28 cellular contexts compared by ENCODE assay signal in genomic region chr4:70676554-70677090, GRCh38. TPM values are rescaled to one million over a fixed set of nuclear protein-coding genes. Genes with fewer than 3 reads are reported as not detected.
DNase-seq lines count a peak whose midpoint lies in the region; ATAC-seq and TF ChIP-seq lines count a peak whose summit lies in the region.
"Had no signal": no experiment of that assay in that cellular context is flagged by ENCODE, and none has a peak within 500 bp of the region (broad histone marks: within the 10 kb centered on the region; RNA-seq: fewer than 3 reads in every experiment).

No MANE protein-coding gene starts in this region.

- H3K27ac Mint-ChIP-seq in CD8-positive, alpha-beta T cell, result peak overlapping the region; percentile 52
- H3K27ac Mint-ChIP-seq: brain, endodermal cell, nephron progenitor cell had no signal

- peaks cover 32% of the 10 kb centered on the region; the same call in 1 of the 2 replicates for H3F3A ChIP-seq in SU-DHL-6 (ENCODE audit: insufficient read depth)

- peak overlapping the region; percentile 83 for H3K4me2 ChIP-seq in SU-DHL-6 (ENCODE audit: low read depth, low read length, poor library complexity, severe bottlenecking)

- no peaks in the 10 kb centered on the region for H3K4me1 ChIP-seq in ACC112 (ENCODE audit: control insufficient read depth, insufficient read depth, low read length, unreplicated experiment)
- peaks cover 29% of the 10 kb centered on the region for H3K4me1 ChIP-seq in CD8-positive, alpha-beta T cell (ENCODE audit: insufficient read depth, low read length)
- H3K4me1 ChIP-seq: thyroid gland, uterus had no signal

- peaks cover 21% of the 10 kb centered on the region for H3K4me1 Mint-ChIP-seq in CD8-positive, alpha-beta T cell (ENCODE audit: low read depth)
- H3K4me1 Mint-ChIP-seq: brain, endodermal cell, nephron progenitor cell had no signal

- no peaks in the 10 kb centered on the region for H3K9me2 ChIP-seq in SU-DHL-6 (replicated peaks; ENCODE audit: insufficient read depth, low read length)

- no peaks in the 10 kb centered on the region for H3K36me3 ChIP-seq in ACC112 (ENCODE audit: insufficient read depth, low read length)
- H3K36me3 ChIP-seq in CD8-positive, alpha-beta T cell (ENCODE audit: insufficient read depth, low read length), result no peaks in the 10 kb centered on the region
- H3K36me3 ChIP-seq in SU-DHL-6 (ENCODE audit: low read length), result no peaks in the 10 kb centered on the region
- H3K36me3 ChIP-seq: thyroid gland, uterus had no signal

- no peak for DNase-seq in CD8-positive, alpha-beta T cell
- DNase-seq in Jurkat, Clone E6-1 (ENCODE audit: low read depth, low spot score), result peak; percentile 68
- DNase-seq in NCI-H1694 (lab: John Stamatoyannopoulos, UW) (no peak), NCI-H2029 treated with DMSO at 0.1 percent for 48 hours (lab: John Stamatoyannopoulos, UW) (no peak)
- DNase-seq: activated effector memory CD4-positive, alpha-beta T cell treated with anti-CD3 and anti-CD28 coated beads, Interleukin-2, amount 50 U/mL, for 16 hours; dermis blood vessel endothelial cell; DMS79 treated with DMSO at 0.1 percent for 48 hours; endodermal cell; glutamatergic neuron; NCI-H2171; NCI-H510A; nephron progenitor cell; Right ventricle myocardium superior; stimulated activated CD4-positive, alpha-beta T cell treated with anti-CD3 and anti-CD28 coated beads, Interleukin-4, amount 100 ng/mL, for 1 hour; thyroid gland; uterus had no signal

- peak overlapping the region; percentile 3 for H2AFZ ChIP-seq in ACC112 (ENCODE audit: low read length, unreplicated experiment)
- H2AFZ ChIP-seq in SU-DHL-6 (ENCODE audit: low read depth, low read length, severe bottlenecking), result no peak overlapping the region

- H4K20me1 ChIP-seq in SU-DHL-6 (ENCODE audit: low read depth, low read length), result no peaks in the 10 kb centered on the region

- H3K27me3 ChIP-seq in ACC112 (ENCODE audit: insufficient read depth, low read length) (no peaks in the 10 kb centered on the region), SU-DHL-6 (ENCODE audit: low read length) (no peaks in the 10 kb centered on the region)
- no peaks in the 10 kb centered on the region for H3K27me3 ChIP-seq in CD8-positive, alpha-beta T cell (ENCODE audit: insufficient read depth, low read length)
- H3K27me3 ChIP-seq: thyroid gland, uterus had no signal

- no peak for ATAC-seq in CD8-positive, alpha-beta T cell
- ATAC-seq in GM18498 (IDR thresholded peaks at IDR 0.05; ENCODE audit: unreplicated experiment), result no peak

- H3K27ac ChIP-seq in ACC112 (ENCODE audit: low read depth, low read length) (no peak overlapping the region), SU-DHL-6 (ENCODE audit: low read depth, low read length) (peak overlapping the region; percentile 87)
- H3K27ac ChIP-seq in CD8-positive, alpha-beta T cell (ENCODE audit: low read depth, low read length), result no peak overlapping the region
- H3K27ac ChIP-seq: C4-2B, HL-60, thyroid gland, uterus had no signal

- peak overlapping the region; percentile 9; the same call in 1 of the 2 replicates for H3K9ac ChIP-seq in SU-DHL-6 (ENCODE audit: low read length)

- POLR2A ChIA-PET in CD8-positive, alpha-beta T cell (lab: Charles Lee), result interaction anchor here (1.2 kb wide), 1 partner anchor 13 kb away, joined by 3 read pairs; no protein-coding TSS in a partner anchor

- H3K9me3 Mint-ChIP-seq in CD8-positive, alpha-beta T cell, result no peaks in the 10 kb centered on the region
- H3K9me3 Mint-ChIP-seq: brain, endodermal cell, nephron progenitor cell had no signal

- no peaks in the 10 kb centered on the region for H3K36me3 Mint-ChIP-seq in CD8-positive, alpha-beta T cell
- H3K36me3 Mint-ChIP-seq: brain had no signal

- no peak for TF ChIP-seq CTCF in CD8-positive, alpha-beta T cell (IDR thresholded peaks at IDR 0.05)
- no peak for TF ChIP-seq CTCF in SU-DHL-6 (IDR thresholded peaks at IDR 0.05; ENCODE audit: insufficient read depth, low read length, poor library complexity, severe bottlenecking)

- no peaks in the 10 kb centered on the region for H3K9me3 ChIP-seq in CD8-positive, alpha-beta T cell (ENCODE audit: low read length)
- H3K9me3 ChIP-seq in SU-DHL-6 (ENCODE audit: insufficient read depth, low read length), result no peaks in the 10 kb centered on the region
- H3K9me3 ChIP-seq: thyroid gland, uterus had no signal

- no peak overlapping the region for H3K4me3 Mint-ChIP-seq in CD8-positive, alpha-beta T cell
- H3K4me3 Mint-ChIP-seq: brain, endodermal cell, nephron progenitor cell had no signal

- peaks cover 3% of the 10 kb centered on the region for H3K27me3 Mint-ChIP-seq in CD8-positive, alpha-beta T cell (ENCODE audit: low read depth)

- CTCF ChIA-PET in CD8-positive, alpha-beta T cell (lab: Charles Lee), result interaction anchor here (0.8 kb wide), 1 partner anchor 8 kb away, joined by 3 read pairs; no protein-coding TSS in a partner anchor

- H3K4me3 ChIP-seq in ACC112 (ENCODE audit: low read depth, low read length) (no peak overlapping the region), SU-DHL-6 (ENCODE audit: insufficient read depth, low read length, poor library complexity, severe bottlenecking) (peak overlapping the region; percentile 10)
- no peak overlapping the region for H3K4me3 ChIP-seq in CD8-positive, alpha-beta T cell (ENCODE audit: low read depth, low read length)
- H3K4me3 ChIP-seq in Jurkat, Clone E6-1 (ENCODE audit: low read length), result no peak overlapping the region
- H3K4me3 ChIP-seq: thyroid gland, uterus had no signal

- intact Hi-C loops in CD8-positive, alpha-beta T cell (cut with DNase I, micrococcal nuclease), result no loop called here

- H3K79me2 ChIP-seq in ACC112 (ENCODE audit: control insufficient read depth, insufficient read depth, low read length, unreplicated experiment) (no peaks in the 10 kb centered on the region), SU-DHL-6 (ENCODE audit: insufficient read depth, low read length) (no peaks in the 10 kb centered on the region)

RNA-seq across cellular contexts. Expression of gene JCHAIN, which starts 10.3 kb away (rescaled TPM):
- total RNA-seq in CD8-positive, alpha-beta T cell, result 1 to 10 TPM in 1 of 2 experiments, under 1 TPM in 1; 0.38 to 1.3 TPM
- not detected for polyA plus RNA-seq in Jurkat, Clone E6-1 (2012; ENCODE audit: insufficient read depth, insufficient read length)
- total RNA-seq: activated CD8-positive, alpha-beta memory T cell treated with anti-CD3 and anti-CD28 coated beads for 36 hours; dermis blood vessel endothelial cell; endodermal cell; H1; LHCN-M2; osteocyte had no signal
- polyA plus RNA-seq: H1, mammary epithelial cell had no signal

RNA-seq across cellular contexts. Expression of gene UTP3, which starts 11.7 kb away (rescaled TPM):
- 10 to 100 TPM; 21.6 to 23.1 TPM for total RNA-seq in CD8-positive, alpha-beta T cell
- 46.5 TPM for polyA plus RNA-seq in Jurkat, Clone E6-1 (2012; ENCODE audit: insufficient read depth, insufficient read length)

RNA-seq across cellular contexts. Expression of gene RUFY3, which starts 45.1 kb away (rescaled TPM):
- 10 to 100 TPM; 18.4 to 26.5 TPM for total RNA-seq in CD8-positive, alpha-beta T cell
- polyA plus RNA-seq in Jurkat, Clone E6-1 (2012; ENCODE audit: insufficient read depth, insufficient read length), result 41.7 TPM

RNA-seq across cellular contexts. Expression of gene ENAM, which starts 48.1 kb away (rescaled TPM):
- total RNA-seq in CD8-positive, alpha-beta T cell, result not detected
- not detected for polyA plus RNA-seq in Jurkat, Clone E6-1 (2012; ENCODE audit: insufficient read depth, insufficient read length)
- total RNA-seq: activated CD8-positive, alpha-beta memory T cell treated with anti-CD3 and anti-CD28 coated beads for 36 hours; dermis blood vessel endothelial cell; endodermal cell; H1; mammary epithelial cell; osteocyte had no signal
- polyA plus RNA-seq: esophagus, H1, mammary epithelial cell had no signal
